Comparison of ENCODE assay signal across 9 cellular contexts in genomic region chr18:59846814-59847490, GRCh38. TPM values are rescaled to one million over a fixed set of nuclear protein-coding genes. Genes with fewer than 3 reads are reported as not detected.
DNase-seq lines count a peak whose midpoint lies in the region; FAIRE-seq and TF ChIP-seq lines count a peak whose summit lies in the region.
"Had no signal": no experiment of that assay in that cellular context is flagged by ENCODE, and none has a peak within 500 bp of the region (broad histone marks: within the 10 kb centered on the region; RNA-seq: fewer than 3 reads in every experiment).

No MANE protein-coding gene starts in this region.

- H3K27me3 Mint-ChIP-seq in neural progenitor cell (ENCODE audit: insufficient read depth, low read depth) = no peaks in the 10 kb centered on the region

- H2AFZ ChIP-seq in GM23248 = no peak overlapping the region
- peak overlapping the region; percentile 50; the same call in 1 of the 2 replicates for H2AFZ ChIP-seq in KMS-11 (ENCODE audit: low read depth)
- no peak overlapping the region for H2AFZ ChIP-seq in endothelial cell of umbilical vein (ENCODE audit: low read depth, low read length)
- H2AFZ ChIP-seq in neural progenitor cell (replicated peaks) = no peak overlapping the region

- H3K9me3 ChIP-seq in GM23248 (ENCODE audit: low read depth) = no peaks in the 10 kb centered on the region
- H3K9me3 ChIP-seq in endothelial cell of umbilical vein (replicated peaks; ENCODE audit: control insufficient read depth, insufficient read depth, low read length) = no peaks in the 10 kb centered on the region
- no peaks in the 10 kb centered on the region for H3K9me3 ChIP-seq in neural progenitor cell (ENCODE audit: low read depth)
- H3K9me3 ChIP-seq in ovary = no peaks in the 10 kb centered on the region

- H3K27me3 ChIP-seq in GM23248 (replicated peaks; ENCODE audit: insufficient read depth) (no peaks in the 10 kb centered on the region), KMS-11 (ENCODE audit: insufficient read depth, low read depth) (no peaks in the 10 kb centered on the region), endothelial cell of umbilical vein (ENCODE audit: control insufficient read depth in 2 of 2, insufficient read depth in 2 of 2, low read length in 2 of 2) (peaks cover 0 to 2% of the 10 kb centered on the region in 2 experiments), neural progenitor cell (no peaks in the 10 kb centered on the region), ovary (no peaks in the 10 kb centered on the region)

- H3K4me2 ChIP-seq in GM23248 (ENCODE audit: unreplicated experiment) = no peak overlapping the region
- peak overlapping the region; percentile 61 for H3K4me2 ChIP-seq in KMS-11
- no peak overlapping the region for H3K4me2 ChIP-seq in endothelial cell of umbilical vein (ENCODE audit: insufficient read depth, low read length)
- H3K4me2 ChIP-seq in neural progenitor cell = no peak overlapping the region

- no peak overlapping the region for H3K4me3 Mint-ChIP-seq in neural progenitor cell

- H3K27ac ChIP-seq in GM23248 (no peak overlapping the region), KMS-11 (peak overlapping the region; percentile 31), endothelial cell of umbilical vein (ENCODE audit: insufficient read depth, low read depth, low read length) (no peak overlapping the region), neural progenitor cell (no peak overlapping the region), ovary (no peak overlapping the region)

- H3K4me1 Mint-ChIP-seq in neural progenitor cell = no peaks in the 10 kb centered on the region

- no peaks in the 10 kb centered on the region for H3K9me3 Mint-ChIP-seq in neural progenitor cell

- no peaks in the 10 kb centered on the region for H3K36me3 Mint-ChIP-seq in neural progenitor cell

- H3K79me2 ChIP-seq in GM23248 (ENCODE audit: insufficient read depth) = no peaks in the 10 kb centered on the region
- no peaks in the 10 kb centered on the region for H3K79me2 ChIP-seq in KMS-11 (ENCODE audit: insufficient read depth, low read depth)
- H3K79me2 ChIP-seq in endothelial cell of umbilical vein (ENCODE audit: control insufficient read depth, insufficient read depth, low read length) = no peaks in the 10 kb centered on the region
- H3K79me2 ChIP-seq in neural progenitor cell (ENCODE audit: low read depth) = no peaks in the 10 kb centered on the region

- H3K4me1 ChIP-seq in GM23248 (ENCODE audit: insufficient read depth) (peaks cover 4% of the 10 kb centered on the region; the same call in 1 of the 2 replicates), KMS-11 (ENCODE audit: low read depth, poor library complexity, severe bottlenecking) (peaks cover 35% of the 10 kb centered on the region), endothelial cell of umbilical vein (ENCODE audit: control insufficient read depth, extremely low read depth, insufficient read depth, low read length) (no peaks in the 10 kb centered on the region), neural progenitor cell (no peaks in the 10 kb centered on the region), ovary (ENCODE audit: insufficient read depth) (no peaks in the 10 kb centered on the region)

- POLR2A ChIA-PET in endothelial cell of umbilical vein (lab: Charles Lee) = interaction anchor here (1.2 kb wide), 1 partner anchor 52 kb away, joined by 5 read pairs; the partner anchor contains the start of gene PMAIP1

- H3K9me1 ChIP-seq in endothelial cell of umbilical vein (replicated peaks; ENCODE audit: control insufficient read depth, extremely low read depth, insufficient read depth, low read length) = no peaks in the 10 kb centered on the region

- FAIRE-seq in GM18507 (lab: Jason Lieb, UNC) (peak; percentile 98), endothelial cell of umbilical vein (lab: Jason Lieb, UNC) (peak; percentile 54)

- H3K9ac ChIP-seq in GM23248 (no peak overlapping the region), KMS-11 (no peak overlapping the region), endothelial cell of umbilical vein (replicated peaks; ENCODE audit: extremely low read depth, insufficient read depth, low read length) (no peak overlapping the region), neural progenitor cell (no peak overlapping the region)

- TF ChIP-seq POLR2A in endothelial cell of umbilical vein (IDR thresholded peaks at IDR 0.05; ENCODE audit: low read depth, low read length) (no peak), ovary (IDR thresholded peaks at IDR 0.05) (no peak)

- dilution Hi-C loops in endothelial cell of umbilical vein (cut with MboI; ENCODE audit: extremely low pct_ligation_motif_present, low sequenced_read_pairs) = loop anchor here (25.0 kb wide), 1 partner anchor 140 kb away; no protein-coding TSS in a partner anchor

- DNase-seq in GM18507 (ENCODE audit: extremely low spot score, insufficient read length, low read depth) (peak; percentile 48), GM23248 (peak; percentile 49), endothelial cell of umbilical vein (ENCODE audit: low read depth, low spot score) (peak; percentile 52), DMS153 (lab: John Stamatoyannopoulos, UW) (no peak), neural progenitor cell (ENCODE audit: low spot score) (no peak), ovary (no peak)
- peak; percentile 49 for DNase-seq in stimulated activated CD8-positive, alpha-beta memory T cell treated with anti-CD3 and anti-CD28 coated beads, Interleukin-4, amount 100 ng/mL, for 48 hours
- DNase-seq: left cardiac atrium had no signal

- TF ChIP-seq EP300 in ovary (IDR thresholded peaks at IDR 0.05) = no peak

- H3K4me3 ChIP-seq in GM23248 = no peak overlapping the region
- no peak overlapping the region for H3K4me3 ChIP-seq in KMS-11 (IDR thresholded peaks at IDR 0.05; ENCODE audit: insufficient read depth, low read depth, low read length)
- H3K4me3 ChIP-seq in endothelial cell of umbilical vein (replicated peaks in 1 of 3; ENCODE audit: insufficient read depth in 1 of 3, low read depth in 1 of 3, low read length in 3 of 3) = no peak overlapping the region
- no peak overlapping the region for H3K4me3 ChIP-seq in neural progenitor cell
- no peak overlapping the region for H3K4me3 ChIP-seq in ovary

- H3K36me3 ChIP-seq in GM23248 (ENCODE audit: low read depth) (no peaks in the 10 kb centered on the region), KMS-11 (ENCODE audit: insufficient read depth) (no peaks in the 10 kb centered on the region), endothelial cell of umbilical vein (ENCODE audit: control insufficient read depth in 2 of 2, extremely low read depth in 1 of 2, insufficient read depth in 2 of 2, low read length in 2 of 2) (no peaks in the 10 kb centered on the region), neural progenitor cell (no peaks in the 10 kb centered on the region), ovary (no peaks in the 10 kb centered on the region)

- CTCF ChIA-PET in endothelial cell of umbilical vein (lab: Charles Lee) = interaction anchor here (0.9 to 1.1 kb wide), 2 partner anchors 23 to 141 kb away, joined by 3 to 5 read pairs; no protein-coding TSS in a partner anchor

- TF ChIP-seq CTCF in KMS-11 (conservative IDR thresholded peaks at IDR 0.05; ENCODE audit: low read depth, low read length) (no peak), endothelial cell of umbilical vein (IDR thresholded peaks at IDR 0.05; ENCODE audit: extremely low read depth in 1 of 2, insufficient read depth in 1 of 2, low read depth in 1 of 2, low read length in 2 of 2) (no peak), neural progenitor cell (IDR thresholded peaks at IDR 0.05) (no peak), ovary (IDR thresholded peaks at IDR 0.05) (no peak)

- no TSS peak for BruUV-seq in endothelial cell of umbilical vein (replicated peaks; lab: Mats Ljungman, UMichigan)

- 63 to 65% methylated on average over 9 of the region's 9 CpGs for WGBS in GM23248 (ENCODE audit: low coverage in 1 of 2, low lambda C conversion rate in 2 of 2, missing lambda C conversion rate in 2 of 2), 2 experiments
- WGBS in ovary, 3 donors = 63 to 72% (median 65%) methylated on average over 9 of the region's 9 CpGs

- no peaks in the 10 kb centered on the region for H3K9me2 ChIP-seq in GM23248 (ENCODE audit: insufficient read depth)

- H3F3A ChIP-seq in GM23248 (ENCODE audit: insufficient read depth) (no peaks in the 10 kb centered on the region), neural progenitor cell (ENCODE audit: low read depth) (no peaks in the 10 kb centered on the region)

- in situ Hi-C loops in GM23248 (cut with MboI) = loop anchor here (10.0 kb wide), 1 partner anchor 138 kb away; no protein-coding TSS in a partner anchor

- intact Hi-C loops in endothelial cell of umbilical vein (cut with micrococcal nuclease) (no loop called here), ovary (cut with DNase I) (no loop called here)

- H3K27ac Mint-ChIP-seq in neural progenitor cell = no peak overlapping the region

- H4K20me1 ChIP-seq in GM23248 (ENCODE audit: insufficient read depth) = no peaks in the 10 kb centered on the region
- H4K20me1 ChIP-seq in KMS-11 (ENCODE audit: insufficient read depth) = no peaks in the 10 kb centered on the region
- no peaks in the 10 kb centered on the region for H4K20me1 ChIP-seq in endothelial cell of umbilical vein (replicated peaks; ENCODE audit: control insufficient read depth, extremely low read depth, insufficient read depth, low read length)
- H4K20me1 ChIP-seq in neural progenitor cell (ENCODE audit: low read depth) = no peaks in the 10 kb centered on the region

TF ChIP-seq in endothelial cell of umbilical vein, 7 proteins besides CTCF, POLR2A, EP300 and RAD21 (continues in another document):
- TF ChIP-seq JUN (IDR thresholded peaks at IDR 0.05; ENCODE audit: borderline replicate concordance, insufficient read depth, insufficient read length, low read depth) (no peak), MYC (IDR thresholded peaks at IDR 0.05; ENCODE audit: low read depth, low read length) (no peak), FOS (IDR thresholded peaks at IDR 0.05; ENCODE audit: borderline replicate concordance, insufficient read depth, low read length) (no peak), POLR2AphosphoS5 (IDR thresholded peaks at IDR 0.05; ENCODE audit: insufficient read depth, low read depth, low read length) (no peak), GATA2 (IDR thresholded peaks at IDR 0.05; ENCODE audit: insufficient read depth, insufficient read length, low read depth, low read length) (no peak)

RNA-seq across cellular contexts. Expression of gene PMAIP1, which starts 52.8 kb away (rescaled TPM):
- 5.2 and 5.3 TPM in 2 replicates for total RNA-seq in GM23248 (2014; rRNA removed; shearing (Covaris generic))
- polyA plus RNA-seq in GM23248 (2016; fragmentation: Nextera tagmentation; extraction: Ambion mirVana) (7.5 and 9.3 TPM in 2 replicates), endothelial cell of umbilical vein (7.3 and 7.6 TPM in 2 replicates), ovary (under 1 TPM; 0.47 to 0.75 TPM)
- total RNA-seq in endothelial cell of umbilical vein (11.9 and 13.5 TPM in 2 replicates), neural progenitor cell (ENCODE audit: low replicate concordance) (3.1 and 3.5 TPM in 2 replicates), ovary (10 to 100 TPM in 1 of 7 donors, 1 to 10 TPM in 2, under 1 TPM in 3, not detected in 1; 0.30 to 11.8 (median 1.8) TPM)
- polyA plus RNA-seq in endothelial cell of umbilical vein (2011; cell fraction: cytosol; rRNA removed) = 9.7 and 13.0 TPM in 2 replicates
- 12.9 and 15.6 TPM in 2 replicates for polyA plus RNA-seq in endothelial cell of umbilical vein (2011; cell fraction: nucleus; rRNA removed)
- 18.5 and 23.5 TPM in 2 replicates for polyA plus RNA-seq in endothelial cell of umbilical vein (2012)
- 3.2 and 5.6 TPM in 2 replicates for polyA minus RNA-seq in endothelial cell of umbilical vein
- 25.5 TPM for polyA minus RNA-seq in endothelial cell of umbilical vein (2011; cell fraction: cytosol; rRNA and poly(A)+ RNA removed)
- polyA minus RNA-seq in endothelial cell of umbilical vein (2011; cell fraction: nucleus; rRNA and poly(A)+ RNA removed) = 16.0 and 24.9 TPM in 2 replicates

Comparison
In these comparisons a context has a peak if more than half of its experiments do, and no peak if none do; other contexts are left out.
1. DNase-seq: peak in GM18507 (single experiment), GM23248 (single experiment), endothelial cell of umbilical vein (single experiment) and stimulated activated CD8-positive, alpha-beta memory T cell treated with anti-CD3 and anti-CD28 coated beads, Interleukin-4, amount 100 ng/mL, for 48 hours (single experiment); none in DMS153 (single experiment), neural progenitor cell (single experiment) and ovary (0 of 5).